Comparison of ENCODE assay signal across 8 cellular contexts in the genomic region with DNA sequence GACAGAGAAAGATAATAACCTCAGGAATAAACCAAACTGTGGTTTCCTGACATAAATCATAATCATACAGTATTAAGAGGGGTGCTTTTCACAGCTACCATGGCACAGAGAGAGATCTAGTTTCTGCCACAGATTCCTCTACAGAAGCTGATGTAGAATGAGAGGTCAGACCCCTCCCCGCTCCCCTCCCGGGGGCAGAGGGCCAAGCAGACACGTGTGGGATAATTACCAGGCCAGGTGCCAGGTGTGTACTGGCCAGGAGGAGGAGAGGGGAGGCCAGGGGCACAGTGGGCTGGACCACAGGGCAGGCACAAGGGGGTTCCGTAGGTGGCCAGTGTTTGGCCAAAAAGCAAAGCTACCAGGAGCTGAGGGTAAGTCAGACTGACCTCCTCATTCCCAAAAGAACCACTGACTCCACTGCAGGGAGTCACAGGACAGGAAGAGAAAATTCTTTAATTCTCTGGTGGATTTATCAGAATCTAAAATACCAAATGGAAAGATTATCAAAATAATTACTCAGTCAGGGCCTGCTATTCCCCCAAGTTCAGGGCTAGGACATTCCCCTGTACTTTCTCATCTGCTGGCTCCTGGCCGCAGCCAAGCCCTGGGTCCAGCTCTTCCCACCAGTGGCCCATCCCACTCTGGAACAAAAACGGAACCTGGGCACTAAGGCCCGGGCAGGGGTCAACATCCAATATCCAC. TPM values are rescaled to one million over a fixed set of nuclear protein-coding genes. Genes with fewer than 3 reads are reported as not detected.
DNase-seq lines count a peak whose midpoint lies in the region; ATAC-seq and TF ChIP-seq lines count a peak whose summit lies in the region.

No MANE protein-coding gene starts in this region.

- peak overlapping the region; percentile 24 for H3K27ac Mint-ChIP-seq in activated T-helper 1 cell treated with anti-CD3 and anti-CD28 coated beads, Interleukin-12 subunit alpha, Interleukin-12 subunit beta, Interleukin-2, Interleukin-4 antibody, amounts not matched to agents 30 ng/mL and 10 ng/mL and 1 ng/mL, durations not matched to agents 14 hours and 24 hours and 36 hours
- peak overlapping the region; percentile 70 for H3K27ac Mint-ChIP-seq in stimulated activated memory B cell treated with anti-CD40 and anti-IgM and Interleukin-4, amounts not matched to agents 10 μg/mL and 1 μg/mL and 100 μg/mL, for 72 hours

- H3K27ac ChIP-seq in GM23248: no peak overlapping the region
- H3K27ac ChIP-seq in MM.1S (ENCODE audit: low read length): no peak overlapping the region

- H3K9ac ChIP-seq in GM23248 (no peak overlapping the region), MM.1S (ENCODE audit: low read length) (no peak overlapping the region)

- H3K9me2 ChIP-seq in GM23248 (ENCODE audit: insufficient read depth) (no peaks in the 10 kb centered on the region), MM.1S (replicated peaks; ENCODE audit: insufficient read depth, low read length) (no peaks in the 10 kb centered on the region)

- H3K4me3 ChIP-seq in GM23248: no peak overlapping the region
- H3K4me3 ChIP-seq in MM.1S (ENCODE audit: low read length): no peak overlapping the region
- no peak overlapping the region for H3K4me3 ChIP-seq in HAP-1

- H3K36me3 ChIP-seq in GM23248 (ENCODE audit: low read depth): no peaks in the 10 kb centered on the region
- H3K36me3 ChIP-seq in MM.1S (replicated peaks; ENCODE audit: insufficient read depth, low read length): no peaks in the 10 kb centered on the region
- no peaks in the 10 kb centered on the region for H3K36me3 ChIP-seq in HAP-1 (replicated peaks)

- H3K4me2 ChIP-seq in GM23248 (ENCODE audit: unreplicated experiment): no peak overlapping the region
- no peak overlapping the region for H3K4me2 ChIP-seq in MM.1S (ENCODE audit: low read depth, low read length)

- intact Hi-C loops in activated T-helper 1 cell treated with anti-CD3 and anti-CD28 coated beads, Interleukin-12 subunit alpha, Interleukin-12 subunit beta, Interleukin-2, Interleukin-4 antibody, amounts not matched to agents 30 ng/mL and 10 ng/mL and 1 ng/mL, durations not matched to agents 14 hours and 24 hours and 36 hours (cut with micrococcal nuclease): no loop called here
- intact Hi-C loops in left ventricle myocardium superior (cut with micrococcal nuclease): no loop called here

- WGBS in GM23248 (ENCODE audit: low coverage in 1 of 2, low lambda C conversion rate in 2 of 2, missing lambda C conversion rate in 2 of 2), 2 experiments: 73 to 76% methylated on average over 7 of the region's 7 CpGs

- H3K27me3 Mint-ChIP-seq in activated T-helper 1 cell treated with anti-CD3 and anti-CD28 coated beads, Interleukin-12 subunit alpha, Interleukin-12 subunit beta, Interleukin-2, Interleukin-4 antibody, amounts not matched to agents 30 ng/mL and 10 ng/mL and 1 ng/mL, durations not matched to agents 14 hours and 24 hours and 36 hours (ENCODE audit: insufficient read depth): peaks cover 6% of the 10 kb centered on the region
- no peaks in the 10 kb centered on the region for H3K27me3 Mint-ChIP-seq in stimulated activated memory B cell treated with anti-CD40 and anti-IgM and Interleukin-4, amounts not matched to agents 10 μg/mL and 1 μg/mL and 100 μg/mL, for 72 hours

- peaks cover 6% of the 10 kb centered on the region for H3K36me3 Mint-ChIP-seq in activated T-helper 1 cell treated with anti-CD3 and anti-CD28 coated beads, Interleukin-12 subunit alpha, Interleukin-12 subunit beta, Interleukin-2, Interleukin-4 antibody, amounts not matched to agents 30 ng/mL and 10 ng/mL and 1 ng/mL, durations not matched to agents 14 hours and 24 hours and 36 hours (ENCODE audit: low read depth)
- H3K36me3 Mint-ChIP-seq in stimulated activated memory B cell treated with anti-CD40 and anti-IgM and Interleukin-4, amounts not matched to agents 10 μg/mL and 1 μg/mL and 100 μg/mL, for 72 hours: no peaks in the 10 kb centered on the region

- H4K20me1 ChIP-seq in GM23248 (ENCODE audit: insufficient read depth) (no peaks in the 10 kb centered on the region), MM.1S (ENCODE audit: insufficient read depth, low read length) (no peaks in the 10 kb centered on the region)

- H3K9me3 ChIP-seq in GM23248 (ENCODE audit: low read depth) (no peaks in the 10 kb centered on the region), MM.1S (replicated peaks; ENCODE audit: insufficient read depth, low read length) (no peaks in the 10 kb centered on the region), HAP-1 (no peaks in the 10 kb centered on the region)

- H3K4me1 ChIP-seq in GM23248 (ENCODE audit: insufficient read depth) (peaks cover 6% of the 10 kb centered on the region), MM.1S (ENCODE audit: low read length) (peaks cover 25% of the 10 kb centered on the region), HAP-1 (no peaks in the 10 kb centered on the region)

- H3K79me2 ChIP-seq in GM23248 (ENCODE audit: insufficient read depth): peaks cover 51% of the 10 kb centered on the region
- peaks cover 28% of the 10 kb centered on the region for H3K79me2 ChIP-seq in MM.1S (ENCODE audit: low read length)

- H3K27me3 ChIP-seq in GM23248 (replicated peaks; ENCODE audit: insufficient read depth) (no peaks in the 10 kb centered on the region), MM.1S (replicated peaks; ENCODE audit: insufficient read depth, low read length) (no peaks in the 10 kb centered on the region), HAP-1 (ENCODE audit: low read depth) (no peaks in the 10 kb centered on the region)

- DNase-seq in GM23248 (peak; percentile 10), left ventricle myocardium superior (peak; percentile 63), MM.1S (no peak), HAP-1 (ENCODE audit: low spot score in 2 of 2) (no peak)
- DNase-seq in activated T-helper 1 cell treated with anti-CD3 and anti-CD28 coated beads, Interleukin-12 subunit alpha, Interleukin-12 subunit beta, Interleukin-2, Interleukin-4 antibody, amounts not matched to agents 30 ng/mL and 10 ng/mL and 1 ng/mL, durations not matched to agents 14 hours and 24 hours and 36 hours (ENCODE audit: low spot score): no peak

- ATAC-seq in left ventricle myocardium superior: peak; percentile 80
- no peak for ATAC-seq in stimulated activated memory B cell treated with anti-CD40 and anti-IgM and Interleukin-4, amounts not matched to agents 10 μg/mL and 1 μg/mL and 100 μg/mL, for 72 hours
- no peak for ATAC-seq in SK-N-SH treated with all-trans-retinoic acid at 6 μM for 48 hours
- ATAC-seq in GM18873 (IDR thresholded peaks at IDR 0.05; ENCODE audit: low FRiP score, unreplicated experiment): no peak

- no peaks in the 10 kb centered on the region for H3K9me3 Mint-ChIP-seq in activated T-helper 1 cell treated with anti-CD3 and anti-CD28 coated beads, Interleukin-12 subunit alpha, Interleukin-12 subunit beta, Interleukin-2, Interleukin-4 antibody, amounts not matched to agents 30 ng/mL and 10 ng/mL and 1 ng/mL, durations not matched to agents 14 hours and 24 hours and 36 hours
- no peaks in the 10 kb centered on the region for H3K9me3 Mint-ChIP-seq in stimulated activated memory B cell treated with anti-CD40 and anti-IgM and Interleukin-4, amounts not matched to agents 10 μg/mL and 1 μg/mL and 100 μg/mL, for 72 hours

- in situ Hi-C loops in GM23248 (cut with MboI) (no loop called here), HAP-1 (cut with MboI; ENCODE audit: low sequenced_read_pairs) (no loop called here)

- H3K4me3 Mint-ChIP-seq in activated T-helper 1 cell treated with anti-CD3 and anti-CD28 coated beads, Interleukin-12 subunit alpha, Interleukin-12 subunit beta, Interleukin-2, Interleukin-4 antibody, amounts not matched to agents 30 ng/mL and 10 ng/mL and 1 ng/mL, durations not matched to agents 14 hours and 24 hours and 36 hours: no peak overlapping the region
- H3K4me3 Mint-ChIP-seq in stimulated activated memory B cell treated with anti-CD40 and anti-IgM and Interleukin-4, amounts not matched to agents 10 μg/mL and 1 μg/mL and 100 μg/mL, for 72 hours: peak overlapping the region; percentile 36

- peaks cover 56% of the 10 kb centered on the region for H3K4me1 Mint-ChIP-seq in activated T-helper 1 cell treated with anti-CD3 and anti-CD28 coated beads, Interleukin-12 subunit alpha, Interleukin-12 subunit beta, Interleukin-2, Interleukin-4 antibody, amounts not matched to agents 30 ng/mL and 10 ng/mL and 1 ng/mL, durations not matched to agents 14 hours and 24 hours and 36 hours (ENCODE audit: low read depth)
- peaks cover 66% of the 10 kb centered on the region for H3K4me1 Mint-ChIP-seq in stimulated activated memory B cell treated with anti-CD40 and anti-IgM and Interleukin-4, amounts not matched to agents 10 μg/mL and 1 μg/mL and 100 μg/mL, for 72 hours

- H3F3A ChIP-seq in GM23248 (ENCODE audit: insufficient read depth) (no peaks in the 10 kb centered on the region), MM.1S (ENCODE audit: insufficient read depth, low read length) (peaks cover 28% of the 10 kb centered on the region)

- TF ChIP-seq CTCF in MM.1S (IDR thresholded peaks at IDR 0.05; ENCODE audit: low read length): no peak

- H2AFZ ChIP-seq in GM23248 (no peak overlapping the region), MM.1S (ENCODE audit: low read length) (no peak overlapping the region)

RNA-seq across cellular contexts. Expression of a gene that starts 30.0 kb away (rescaled TPM):
- total RNA-seq in GM23248 (2014; rRNA removed; shearing (Covaris generic)): 11.5 and 12.2 TPM in 2 replicates
- polyA plus RNA-seq in GM23248 (2016; fragmentation: Nextera tagmentation; extraction: Ambion mirVana): 5.9 and 7.6 TPM in 2 replicates
- 9.5 and 10.2 TPM in 2 replicates for total RNA-seq in activated T-helper 1 cell treated with anti-CD3 and anti-CD28 coated beads, Interleukin-12 subunit alpha, Interleukin-12 subunit beta, Interleukin-2, Interleukin-4 antibody, amounts not matched to agents 30 ng/mL and 10 ng/mL and 1 ng/mL, durations not matched to agents 14 hours and 24 hours and 36 hours
- total RNA-seq in left ventricle myocardium superior: 5.2 TPM

RNA-seq across cellular contexts. Expression of a gene that starts 44.6 kb away (rescaled TPM):
- total RNA-seq in GM23248 (2014; rRNA removed; shearing (Covaris generic)): 2.5 and 4.2 TPM in 2 replicates
- 1.7 and 2.3 TPM in 2 replicates for polyA plus RNA-seq in GM23248 (2016; fragmentation: Nextera tagmentation; extraction: Ambion mirVana)
- 18.1 and 18.4 TPM in 2 replicates for total RNA-seq in activated T-helper 1 cell treated with anti-CD3 and anti-CD28 coated beads, Interleukin-12 subunit alpha, Interleukin-12 subunit beta, Interleukin-2, Interleukin-4 antibody, amounts not matched to agents 30 ng/mL and 10 ng/mL and 1 ng/mL, durations not matched to agents 14 hours and 24 hours and 36 hours
- 3.7 TPM for total RNA-seq in left ventricle myocardium superior

Comparison
In these comparisons a context has a peak if more than half of its experiments do, and no peak if none do; other contexts are left out.
1. DNase-seq: peak in GM23248 (single experiment) and left ventricle myocardium superior (single experiment); none in activated T-helper 1 cell treated with anti-CD3 and anti-CD28 coated beads, Interleukin-12 subunit alpha, Interleukin-12 subunit beta, Interleukin-2, Interleukin-4 antibody, amounts not matched to agents 30 ng/mL and 10 ng/mL and 1 ng/mL, durations not matched to agents 14 hours and 24 hours and 36 hours (single experiment), MM.1S (single experiment) and HAP-1 (0 of 2).